ENCODE assay signal across 22 cellular contexts in genomic region chr17:82633343-82633742, GRCh38. TPM values are rescaled to one million over a fixed set of nuclear protein-coding genes. Genes with fewer than 3 reads are reported as not detected.
DNase-seq lines count a peak whose midpoint lies in the region; ATAC-seq, FAIRE-seq and TF ChIP-seq lines count a peak whose summit lies in the region.
"Had no signal": no experiment of that assay in that cellular context is flagged by ENCODE, and none has a peak within 500 bp of the region (broad histone marks: within the 10 kb centered on the region; RNA-seq: fewer than 3 reads in every experiment).

No MANE protein-coding gene starts in this region.

- H2AFZ ChIP-seq in GM12878 (ENCODE audit: control insufficient read depth, low read depth, low read length), result no peak overlapping the region
- no peak overlapping the region for H2AFZ ChIP-seq in smooth muscle cell (ENCODE audit: low read depth)

- H3K9me3 Mint-ChIP-seq in activated CD4-positive, alpha-beta memory T cell treated with anti-CD3 and anti-CD28 coated beads for 36 hours, result peaks cover 10% of the 10 kb centered on the region
- no peaks in the 10 kb centered on the region for H3K9me3 Mint-ChIP-seq in activated CD4-positive, alpha-beta memory T cell treated with anti-CD3 and anti-CD28 coated beads, Interleukin-2, amount 10 ng/mL, durations not matched to agents 7 days and 5 days
- peaks cover 2% of the 10 kb centered on the region for H3K9me3 Mint-ChIP-seq in CD8-positive, alpha-beta T cell

- intact Hi-C loops in activated CD4-positive, alpha-beta memory T cell treated with anti-CD3 and anti-CD28 coated beads for 36 hours (cut with micrococcal nuclease), result no loop called here
- intact Hi-C loops in CD8-positive, alpha-beta T cell (cut with DNase I, micrococcal nuclease), result no loop called here
- intact Hi-C loops in GM12878 (cut with micrococcal nuclease; ENCODE audit: unreplicated experiment), result no loop called here

- SMC1A ChIA-PET in GM12878 (lab: Charles Lee; ENCODE audit: uncharacterized antibody, unreplicated experiment), result no interaction called here

- H3K4me2 ChIP-seq in GM12878 (ENCODE audit: control insufficient read depth, insufficient read depth) (no peak overlapping the region), smooth muscle cell (no peak overlapping the region)

- DNase-seq in activated CD4-positive, alpha-beta memory T cell treated with anti-CD3 and anti-CD28 coated beads for 36 hours, result no peak
- no peak for DNase-seq in activated CD4-positive, alpha-beta memory T cell treated with anti-CD3 and anti-CD28 coated beads, Interleukin-2, amount 10 ng/mL, durations not matched to agents 7 days and 5 days
- no peak for DNase-seq in CD8-positive, alpha-beta T cell
- DNase-seq in GM12878 (ENCODE audit: low read depth, low spot score), result no peak
- no peak for DNase-seq in smooth muscle cell (lab: John Stamatoyannopoulos, UW; ENCODE audit: unreplicated experiment)
- DNase-seq in NCI-H1930 (lab: John Stamatoyannopoulos, UW), result no peak
- DNase-seq: 8988T; AML-193; C1 segment of cervical spinal cord; Calu3; CD8-positive, alpha-beta memory T cell; DMS153; MG63; NCI-H1417; NCI-H1694 treated with DMSO at 0.1 percent for 48 hours; NCI-H2107; NCI-H446 treated with DMSO at 0.1 percent for 48 hours; NCI-H526 treated with DMSO at 0.1 percent for 48 hours had no signal

- no peak for ATAC-seq in CD8-positive, alpha-beta T cell
- ATAC-seq in GM12878, result no peak
- ATAC-seq in GM18868 (IDR thresholded peaks at IDR 0.05; ENCODE audit: unreplicated experiment), result no peak
- ATAC-seq in HG03571 (IDR thresholded peaks at IDR 0.05; ENCODE audit: unreplicated experiment), result no peak
- ATAC-seq: Right ventricle myocardium inferior had no signal

- CTCF ChIA-PET in activated CD4-positive, alpha-beta memory T cell treated with anti-CD3 and anti-CD28 coated beads for 36 hours (lab: Charles Lee), result no interaction called here
- CTCF ChIA-PET in activated CD4-positive, alpha-beta memory T cell treated with anti-CD3 and anti-CD28 coated beads, Interleukin-2, amount 10 ng/mL, durations not matched to agents 7 days and 5 days (lab: Charles Lee), result no interaction called here
- CTCF ChIA-PET in CD8-positive, alpha-beta T cell (lab: Charles Lee), result no interaction called here
- CTCF ChIA-PET in GM12878 (lab: Yijun Ruan, JAX), result no interaction called here

- POLR2A ChIA-PET in activated CD4-positive, alpha-beta memory T cell treated with anti-CD3 and anti-CD28 coated beads for 36 hours (lab: Charles Lee), result no interaction called here
- POLR2A ChIA-PET in activated CD4-positive, alpha-beta memory T cell treated with anti-CD3 and anti-CD28 coated beads, Interleukin-2, amount 10 ng/mL, durations not matched to agents 7 days and 5 days (lab: Charles Lee), result no interaction called here
- POLR2A ChIA-PET in CD8-positive, alpha-beta T cell (lab: Charles Lee), result no interaction called here
- POLR2A ChIA-PET in GM12878 (lab: Charles Lee), result interaction anchor here (0.7 kb wide), 1 partner anchor 680 kb away, joined by 3 read pairs; no protein-coding TSS in a partner anchor

- H4K20me1 ChIP-seq in GM12878 (ENCODE audit: control insufficient read depth, insufficient read depth), result peaks cover 3% of the 10 kb centered on the region
- peaks cover 92% of the 10 kb centered on the region for H4K20me1 ChIP-seq in smooth muscle cell (ENCODE audit: low read depth)

- peaks cover 2% of the 10 kb centered on the region for H3K36me3 ChIP-seq in CD8-positive, alpha-beta T cell (ENCODE audit: insufficient read depth, low read length)
- peaks cover 5 to 15% of the 10 kb centered on the region in 2 experiments for H3K36me3 ChIP-seq in GM12878 (ENCODE audit: control insufficient read depth in 2 of 2, insufficient read depth in 2 of 2, low read length in 1 of 2)
- H3K36me3 ChIP-seq in smooth muscle cell (ENCODE audit: low read depth), result peaks cover 5% of the 10 kb centered on the region

- H3K4me1 ChIP-seq in CD8-positive, alpha-beta T cell (ENCODE audit: insufficient read depth, low read length), result no peaks in the 10 kb centered on the region
- H3K4me1 ChIP-seq in GM12878 (ENCODE audit: control insufficient read depth, insufficient read depth, low read length), result no peaks in the 10 kb centered on the region
- H3K4me1 ChIP-seq in smooth muscle cell (ENCODE audit: low read depth), result no peaks in the 10 kb centered on the region

- TF ChIP-seq POLR2A in GM12878 (IDR thresholded peaks at IDR 0.05; ENCODE audit: low read depth, low read length), result no peak

- BruUV-seq in GM12878 (replicated peaks; lab: Mats Ljungman, UMichigan), result no TSS peak

- peaks cover 5% of the 10 kb centered on the region for H3F3A ChIP-seq in smooth muscle cell (ENCODE audit: low read depth)

- peaks cover 6% of the 10 kb centered on the region for H3K9me3 ChIP-seq in CD8-positive, alpha-beta T cell (ENCODE audit: low read length)
- H3K9me3 ChIP-seq in GM12878 (replicated peaks; ENCODE audit: control insufficient read depth, insufficient read depth, low read length), result no peaks in the 10 kb centered on the region; the same call in 2 of the 3 replicates
- no peaks in the 10 kb centered on the region for H3K9me3 ChIP-seq in smooth muscle cell (replicated peaks; ENCODE audit: low read depth)
- H3K9me3 ChIP-seq: MG63 had no signal

- no peak for TF ChIP-seq RAD21 in GM12878 (IDR thresholded peaks at IDR 0.05; ENCODE audit: insufficient read depth, low read depth, low read length)

- H3K9ac ChIP-seq in GM12878 (ENCODE audit: control insufficient read depth, insufficient read depth, low read length) (no peak overlapping the region), smooth muscle cell (ENCODE audit: low read depth) (no peak overlapping the region)

- peaks cover 26% of the 10 kb centered on the region for H3K4me1 Mint-ChIP-seq in activated CD4-positive, alpha-beta memory T cell treated with anti-CD3 and anti-CD28 coated beads for 36 hours (ENCODE audit: low read depth)
- H3K4me1 Mint-ChIP-seq in activated CD4-positive, alpha-beta memory T cell treated with anti-CD3 and anti-CD28 coated beads, Interleukin-2, amount 10 ng/mL, durations not matched to agents 7 days and 5 days, result peaks cover 24% of the 10 kb centered on the region
- peaks cover 29% of the 10 kb centered on the region for H3K4me1 Mint-ChIP-seq in CD8-positive, alpha-beta T cell (ENCODE audit: low read depth)

- peak overlapping the region; percentile 23 for H3K27ac Mint-ChIP-seq in activated CD4-positive, alpha-beta memory T cell treated with anti-CD3 and anti-CD28 coated beads for 36 hours
- no peak overlapping the region for H3K27ac Mint-ChIP-seq in activated CD4-positive, alpha-beta memory T cell treated with anti-CD3 and anti-CD28 coated beads, Interleukin-2, amount 10 ng/mL, durations not matched to agents 7 days and 5 days
- peak overlapping the region; percentile 11 for H3K27ac Mint-ChIP-seq in CD8-positive, alpha-beta T cell

- no peaks in the 10 kb centered on the region for H3K27me3 ChIP-seq in CD8-positive, alpha-beta T cell (ENCODE audit: insufficient read depth, low read length)
- H3K27me3 ChIP-seq in GM12878 (replicated peaks in 1 of 2; ENCODE audit: control insufficient read depth in 2 of 2, insufficient read depth in 2 of 2, low read length in 1 of 2), result no peaks in the 10 kb centered on the region
- no peaks in the 10 kb centered on the region for H3K27me3 ChIP-seq in smooth muscle cell (ENCODE audit: low read depth)
- H3K27me3 ChIP-seq: MG63 had no signal

- no peak overlapping the region for H3K27ac ChIP-seq in CD8-positive, alpha-beta T cell (ENCODE audit: low read depth, low read length)
- 0 out of 2 replicates have a peak overlapping the region, but pooled peaks have one; percentile 11 for H3K27ac ChIP-seq in GM12878 (ENCODE audit: control insufficient read depth, insufficient read depth)
- peak overlapping the region; percentile 51 for H3K27ac ChIP-seq in smooth muscle cell (ENCODE audit: low read depth)

- no peak for TF ChIP-seq CTCF in CD8-positive, alpha-beta T cell (IDR thresholded peaks at IDR 0.05)
- TF ChIP-seq CTCF in GM12878 (IDR thresholded peaks at IDR 0.05 in 2 of 3, conservative IDR thresholded peaks at IDR 0.05 in 1 of 3; ENCODE audit: control insufficient read depth in 2 of 3, extremely low read depth in 1 of 3, insufficient read depth in 1 of 3, low read depth in 3 of 3, low read length in 3 of 3), result no peak
- no peak for TF ChIP-seq CTCF in smooth muscle cell (IDR thresholded peaks at IDR 0.05; ENCODE audit: borderline replicate concordance, insufficient read depth, poor library complexity, severe bottlenecking)

- RAD21 ChIA-PET in GM12878 (lab: Charles Lee; ENCODE audit: unreplicated experiment), result interaction anchor here (0.7 kb wide), 1 partner anchor 333 kb away, joined by 4 read pairs; no protein-coding TSS in a partner anchor

- FAIRE-seq in GM12878 (lab: Jason Lieb, UNC), result no peak
- FAIRE-seq: H54 had no signal

- H3K4me3 ChIP-seq in CD8-positive, alpha-beta T cell (ENCODE audit: low read depth, low read length), result no peak overlapping the region
- H3K4me3 ChIP-seq in GM12878, result no peak overlapping the region
- no peak overlapping the region for H3K4me3 ChIP-seq in smooth muscle cell
- H3K4me3 ChIP-seq: MG63 had no signal

- peaks cover 29% of the 10 kb centered on the region for H3K36me3 Mint-ChIP-seq in activated CD4-positive, alpha-beta memory T cell treated with anti-CD3 and anti-CD28 coated beads for 36 hours
- H3K36me3 Mint-ChIP-seq in activated CD4-positive, alpha-beta memory T cell treated with anti-CD3 and anti-CD28 coated beads, Interleukin-2, amount 10 ng/mL, durations not matched to agents 7 days and 5 days (ENCODE audit: low read depth), result peaks cover 40% of the 10 kb centered on the region
- H3K36me3 Mint-ChIP-seq in CD8-positive, alpha-beta T cell, result peaks cover 60% of the 10 kb centered on the region

- no peak for TF ChIP-seq EP300 in GM12878 (IDR thresholded peaks at IDR 0.05; ENCODE audit: borderline replicate concordance in 1 of 2, control insufficient read depth in 1 of 2, low read depth in 2 of 2, low read length in 2 of 2)

- no peaks in the 10 kb centered on the region for H3K27me3 Mint-ChIP-seq in activated CD4-positive, alpha-beta memory T cell treated with anti-CD3 and anti-CD28 coated beads for 36 hours
- H3K27me3 Mint-ChIP-seq in activated CD4-positive, alpha-beta memory T cell treated with anti-CD3 and anti-CD28 coated beads, Interleukin-2, amount 10 ng/mL, durations not matched to agents 7 days and 5 days, result no peaks in the 10 kb centered on the region
- no peaks in the 10 kb centered on the region for H3K27me3 Mint-ChIP-seq in CD8-positive, alpha-beta T cell (ENCODE audit: low read depth)
- H3K27me3 Mint-ChIP-seq: CD8-positive, alpha-beta memory T cell had no signal

- H3K79me2 ChIP-seq in GM12878 (ENCODE audit: control insufficient read depth, insufficient read depth, low read length) (peaks cover 36% of the 10 kb centered on the region), smooth muscle cell (ENCODE audit: low read depth) (peaks cover 81% of the 10 kb centered on the region)

- in situ Hi-C loops in GM12878 (cut with MboI), result no loop called here

- H3K4me3 Mint-ChIP-seq in activated CD4-positive, alpha-beta memory T cell treated with anti-CD3 and anti-CD28 coated beads for 36 hours, result no peak overlapping the region
- no peak overlapping the region for H3K4me3 Mint-ChIP-seq in activated CD4-positive, alpha-beta memory T cell treated with anti-CD3 and anti-CD28 coated beads, Interleukin-2, amount 10 ng/mL, durations not matched to agents 7 days and 5 days
- H3K4me3 Mint-ChIP-seq in CD8-positive, alpha-beta T cell, result no peak overlapping the region
- H3K4me3 Mint-ChIP-seq: CD8-positive, alpha-beta memory T cell had no signal

RNA-seq across cellular contexts. Expression of gene WDR45B, which starts 14.9 kb away (rescaled TPM):
- 10 to 100 TPM; 42.8 to 43.0 TPM for total RNA-seq in activated CD4-positive, alpha-beta memory T cell treated with anti-CD3 and anti-CD28 coated beads for 36 hours
- 10 to 100 TPM; 41.0 to 42.9 TPM for total RNA-seq in activated CD4-positive, alpha-beta memory T cell treated with anti-CD3 and anti-CD28 coated beads, Interleukin-2, amount 10 ng/mL, durations not matched to agents 7 days and 5 days
- 100 to 1,000 TPM; 103 to 107 TPM for total RNA-seq in CD8-positive, alpha-beta T cell
- total RNA-seq in GM12878 (2013; cell fraction: nucleolus; rRNA removed), result 85.3 and 88.7 TPM in 2 replicates
- total RNA-seq in GM12878 (2014; rRNA removed), result 27.6 and 35.7 TPM in 2 replicates
- 20.1 and 22.7 TPM in 2 replicates for total RNA-seq in GM12878 (2014; rRNA removed; fragmentation: Illumina TruSeq; extraction: Trizol)
- total RNA-seq in GM12878 (2021), result 26.5 and 26.7 TPM in 2 replicates
- 27.1 TPM for polyA plus RNA-seq in GM12878 (2011; ENCODE audit: low read depth)
- 66.9 and 73.7 TPM in 2 replicates for polyA plus RNA-seq in GM12878 (2011; rRNA removed)
- polyA plus RNA-seq in GM12878 (2011; cell fraction: cytosol; rRNA removed), result 63.8 and 67.7 TPM in 2 replicates
- 167 and 250 TPM in 2 replicates for polyA plus RNA-seq in GM12878 (2011; cell fraction: nucleus; rRNA removed)
- 44.4 and 51.0 TPM in 2 replicates for polyA plus RNA-seq in GM12878 (2012)
- polyA plus RNA-seq in GM12878 (2014; fragmentation: Illumina TruSeq; extraction: Trizol), result 20.7 and 24.4 TPM in 2 replicates
- polyA plus RNA-seq in GM12878 (2014; fragmentation: Nextera tagmentation; extraction: Ambion mirVana), result 1 to 10 TPM; 1.0 to 2.5 TPM
- polyA plus RNA-seq in GM12878 (2014; rRNA removed), result 34.4 and 37.1 TPM in 2 replicates
- polyA plus RNA-seq in GM12878 (2016; fragmentation: Nextera tagmentation; extraction: Ambion mirVana), result 10 to 100 TPM; 26.7 to 31.2 TPM
- 33.8 and 47.2 TPM in 2 replicates for polyA minus RNA-seq in GM12878 (2011; rRNA and poly(A)+ RNA removed)
- 17.6 and 23.0 TPM in 2 replicates for polyA minus RNA-seq in GM12878 (2011; cell fraction: cytosol; rRNA and poly(A)+ RNA removed)
- polyA minus RNA-seq in GM12878 (2011; cell fraction: nucleus; rRNA and poly(A)+ RNA removed), result 35.7 and 37.6 TPM in 2 replicates
- 76.7 and 94.6 TPM in 2 replicates for total RNA-seq in smooth muscle cell
- polyA plus RNA-seq in smooth muscle cell, result 73.0 and 80.5 TPM in 2 replicates
